Comparison of ENCODE assay signal across 18 cellular contexts in the genomic region with DNA sequence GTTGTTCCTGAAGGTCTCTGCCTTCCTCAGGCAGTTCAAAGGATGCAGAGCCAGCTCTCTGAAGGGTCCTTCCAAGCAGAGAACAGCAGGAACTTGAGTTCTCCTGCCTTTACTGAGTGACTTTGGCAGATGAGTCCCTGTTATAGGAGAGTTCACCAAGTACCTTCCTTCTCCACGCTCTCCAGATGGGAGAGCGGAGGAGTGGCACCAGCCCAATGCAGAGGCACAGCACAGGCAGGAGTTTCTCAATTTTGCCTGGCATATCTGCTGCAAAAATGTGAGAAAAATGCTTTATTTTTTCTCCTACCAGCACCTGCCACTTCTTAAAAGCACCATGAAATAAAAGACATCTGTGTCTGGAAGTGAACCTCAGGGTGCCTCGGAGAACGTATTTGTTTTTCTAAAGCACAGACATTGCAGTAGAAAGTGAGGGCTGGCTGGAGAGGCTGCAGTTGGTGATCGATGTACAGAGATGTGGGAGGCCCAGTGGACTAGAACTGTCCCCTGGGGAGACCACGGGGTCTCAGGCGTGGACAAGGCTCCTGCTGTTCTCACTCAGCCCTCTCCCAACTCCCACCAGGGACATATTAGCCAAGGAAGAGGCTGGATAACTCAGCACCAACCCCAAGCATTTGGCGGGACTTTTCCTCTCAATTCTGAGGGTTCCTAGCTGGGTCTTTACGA.
DNase-seq lines count a peak whose midpoint lies in the region; ATAC-seq and TF ChIP-seq lines count a peak whose summit lies in the region.
"Had no signal": no experiment of that assay in that cellular context is flagged by ENCODE, and none has a peak within 500 bp of the region (broad histone marks: within the 10 kb centered on the region; RNA-seq: fewer than 3 reads in every experiment).

No MANE protein-coding gene starts in this region.

- H3K9ac ChIP-seq in H9 (ENCODE audit: extremely low read depth, insufficient read length, low read length) (no peak overlapping the region), endodermal cell (ENCODE audit: extremely low read depth, low read length, poor library complexity, severe bottlenecking) (no peak overlapping the region), neural progenitor cell (no peak overlapping the region)

- H3T11ph ChIP-seq in H9 (ENCODE audit: low read length) = no peak overlapping the region

- no peak overlapping the region for H3K4me3 ChIP-seq in endodermal cell (ENCODE audit: low read length)
- no peak overlapping the region for H3K4me3 ChIP-seq in neural progenitor cell

- TF ChIP-seq CTCF in H9 (conservative IDR thresholded peaks at IDR 0.05) (no peak), endodermal cell (conservative IDR thresholded peaks at IDR 0.05) (no peak), neural progenitor cell (IDR thresholded peaks at IDR 0.05) (no peak), RWPE1 (conservative IDR thresholded peaks at IDR 0.05; ENCODE audit: low read depth) (no peak)

- H3K23me2 ChIP-seq in H9 (ENCODE audit: insufficient read length, low read depth, low read length, poor library complexity, severe bottlenecking) = no peaks in the 10 kb centered on the region

- WGBS in H9 (ENCODE audit: extremely low coverage, insufficient read length, low lambda C conversion rate) = no CpG with 5 or more reads among the region's 9 CpGs
- WGBS in endodermal cell (ENCODE audit: insufficient coverage in 1 of 2, insufficient read length in 1 of 2), 2 experiments = 84 to 85% methylated on average over 8 to 9 of the region's 9 CpGs

- H3K36me3 Mint-ChIP-seq in H9 (ENCODE audit: insufficient read depth in 1 of 3, low read depth in 3 of 3) (peaks cover 6 to 18% (median 9%) of the 10 kb centered on the region in 3 experiments; a peak in 5 of 7 replicates), endodermal cell (ENCODE audit: low read depth) (peaks cover 7% of the 10 kb centered on the region), neural progenitor cell (no peaks in the 10 kb centered on the region)
- H3K36me3 Mint-ChIP-seq in activated T-cell treated with anti-CD3 and anti-CD28 coated beads, Interleukin-2, amount 50 U/mL, for 4 hours (ENCODE audit: insufficient read depth) = no peaks in the 10 kb centered on the region
- H3K36me3 Mint-ChIP-seq: CD14-positive monocyte had no signal

- H3K9me3 Mint-ChIP-seq in H9 (peaks cover 5 to 14% of the 10 kb centered on the region in 2 experiments; a peak in 4 of 5 replicates), endodermal cell (peaks cover 28% of the 10 kb centered on the region), neural progenitor cell (peaks cover 3% of the 10 kb centered on the region)
- no peaks in the 10 kb centered on the region for H3K9me3 Mint-ChIP-seq in activated T-cell treated with anti-CD3 and anti-CD28 coated beads, Interleukin-2, amount 50 U/mL, for 4 hours
- H3K9me3 Mint-ChIP-seq: CD8-positive, alpha-beta T cell had no signal

- no peak for ATAC-seq in activated T-cell treated with anti-CD3 and anti-CD28 coated beads, Interleukin-2, amount 50 U/mL, for 4 hours
- ATAC-seq: CD8-positive, alpha-beta T cell; HCT116 had no signal

- H3K4ac ChIP-seq in H9 (ENCODE audit: low read depth, low read length) = no peak overlapping the region

- H3K4me1 Mint-ChIP-seq in H9 (peaks cover 24 to 30% of the 10 kb centered on the region in 2 experiments), endodermal cell (peaks cover 5% of the 10 kb centered on the region), neural progenitor cell (peaks cover 36% of the 10 kb centered on the region)
- no peaks in the 10 kb centered on the region for H3K4me1 Mint-ChIP-seq in activated T-cell treated with anti-CD3 and anti-CD28 coated beads, Interleukin-2, amount 50 U/mL, for 4 hours (ENCODE audit: low read depth)
- H3K4me1 Mint-ChIP-seq: CD14-positive monocyte had no signal

- H3K9me3 ChIP-seq in H9 (ENCODE audit: control insufficient read depth, low read depth, low read length) = no peaks in the 10 kb centered on the region
- H3K9me3 ChIP-seq in endodermal cell (ENCODE audit: control insufficient read depth, low read length) = no peaks in the 10 kb centered on the region
- H3K9me3 ChIP-seq in neural progenitor cell (ENCODE audit: low read depth) = no peaks in the 10 kb centered on the region
- H3K9me3 ChIP-seq: BE2C had no signal

- H2AK5ac ChIP-seq in H9 (ENCODE audit: insufficient read length, low read length) = no peak overlapping the region

- H3K56ac ChIP-seq in H9 (ENCODE audit: insufficient read length, low read depth, low read length) = no peak overlapping the region

- H3K27ac ChIP-seq in H9 (ENCODE audit: insufficient read length, low read depth, low read length) (no peak overlapping the region), endodermal cell (ENCODE audit: low read depth, low read length) (peak overlapping the region; percentile 11), neural progenitor cell (no peak overlapping the region), RWPE1 (no peak overlapping the region)
- H3K27ac ChIP-seq: HL-60 had no signal

- CTCF ChIA-PET in RWPE1 (lab: Yijun Ruan, JAX) (no interaction called here), HEK293T (lab: Yijun Ruan, JAX) (interaction anchor here (1.0 kb wide), 1 partner anchor 13 kb away, joined by 4 read pairs; no protein-coding TSS in a partner anchor)

- H4K91ac ChIP-seq in H9 (ENCODE audit: insufficient read length, low read depth, low read length) = no peak overlapping the region

- no peak overlapping the region for H2BK15ac ChIP-seq in H9 (ENCODE audit: low read depth, low read length)

- peaks cover 26% of the 10 kb centered on the region for H3F3A ChIP-seq in neural progenitor cell (ENCODE audit: low read depth)

- no peaks in the 10 kb centered on the region for H4K20me1 ChIP-seq in H9 (ENCODE audit: control insufficient read depth, insufficient read depth, insufficient read length)
- no peaks in the 10 kb centered on the region for H4K20me1 ChIP-seq in neural progenitor cell (ENCODE audit: low read depth)

- H2BK20ac ChIP-seq in H9 (ENCODE audit: low read depth, low read length, poor library complexity, severe bottlenecking) = no peak overlapping the region

- H3K23ac ChIP-seq in H9 (ENCODE audit: insufficient read length, low read depth, low read length) = no peak overlapping the region

- H2BK12ac ChIP-seq in H9 (ENCODE audit: insufficient read length, low read depth, low read length) = no peak overlapping the region

- H3K27me3 Mint-ChIP-seq in H9 (ENCODE audit: low read depth) (peaks cover 24% of the 10 kb centered on the region), endodermal cell (ENCODE audit: insufficient read depth) (no peaks in the 10 kb centered on the region), neural progenitor cell (ENCODE audit: insufficient read depth, low read depth) (peaks cover 15% of the 10 kb centered on the region)
- peaks cover 7% of the 10 kb centered on the region for H3K27me3 Mint-ChIP-seq in activated T-cell treated with anti-CD3 and anti-CD28 coated beads, Interleukin-2, amount 50 U/mL, for 4 hours (ENCODE audit: low read depth)

- no peaks in the 10 kb centered on the region for H3K79me1 ChIP-seq in H9 (ENCODE audit: insufficient read depth, low read depth, low read length, poor library complexity, severe bottlenecking)

- DNase-seq in Ammon's horn (ENCODE audit: low spot score) (peak; percentile 62), H9 (peak; percentile 20), endodermal cell (peak; percentile 28), neural progenitor cell (ENCODE audit: low spot score) (no peak), RWPE1 (ENCODE audit: low spot score) (no peak), epidermal melanocyte (ENCODE audit: insufficient read length, low spot score) (no peak), HEK293T (ENCODE audit: extremely low spot score) (no peak)
- no peak for DNase-seq in activated T-cell treated with anti-CD3 and anti-CD28 coated beads, Interleukin-2, amount 50 U/mL, for 4 hours
- DNase-seq: ACHN, BE2C, COR-L47, DMS153, DND-41, GDM1 had no signal

- H3K79me2 ChIP-seq in H9 (ENCODE audit: insufficient read depth, low read length) (no peaks in the 10 kb centered on the region), neural progenitor cell (ENCODE audit: low read depth) (no peaks in the 10 kb centered on the region)

- H3K27ac Mint-ChIP-seq in H9 = no peak overlapping the region; a peak in 2 of 7 replicates
- H3K27ac Mint-ChIP-seq in endodermal cell = no peak overlapping the region
- H3K27ac Mint-ChIP-seq in neural progenitor cell = peak overlapping the region; percentile 58
- H3K27ac Mint-ChIP-seq: CD14-positive monocyte; CD8-positive, alpha-beta T cell had no signal

- H2BK5ac ChIP-seq in H9 (ENCODE audit: insufficient read length, low read length) = no peak overlapping the region

- H4K8ac ChIP-seq in H9 (replicated peaks; ENCODE audit: insufficient read length, low read depth, low read length) = no peak overlapping the region

- no peaks in the 10 kb centered on the region; the same call in 1 of the 2 replicates for H3K4me1 ChIP-seq in H9 (ENCODE audit: insufficient read depth, low read length)
- H3K4me1 ChIP-seq in endodermal cell (ENCODE audit: control insufficient read depth, insufficient read depth, low read length) = no peaks in the 10 kb centered on the region
- peaks cover 23% of the 10 kb centered on the region for H3K4me1 ChIP-seq in neural progenitor cell
- H3K4me1 ChIP-seq: BE2C had no signal

- no peak overlapping the region for H3K14ac ChIP-seq in H9 (ENCODE audit: insufficient read depth, low read length)

- POLR2A ChIA-PET in RWPE1 (lab: Yijun Ruan, JAX; ENCODE audit: low non-redundant PET) (no interaction called here), HEK293T (lab: Yijun Ruan, JAX) (no interaction called here)

- H2AFZ ChIP-seq in H9 (ENCODE audit: low read length) (no peak overlapping the region), neural progenitor cell (replicated peaks) (peak overlapping the region; percentile 56)

- H2BK120ac ChIP-seq in H9 (ENCODE audit: low read depth, low read length, poor library complexity, severe bottlenecking) = no peak overlapping the region

- H3K36me3 ChIP-seq in endodermal cell (ENCODE audit: control insufficient read depth, insufficient read depth, low read length) (no peaks in the 10 kb centered on the region), neural progenitor cell (no peaks in the 10 kb centered on the region)
- H3K36me3 ChIP-seq: BE2C had no signal

- no peak overlapping the region for H3K18ac ChIP-seq in H9 (ENCODE audit: insufficient read length, low read depth, low read length)

- H3K4me3 Mint-ChIP-seq in H9 (no peak overlapping the region), endodermal cell (no peak overlapping the region), neural progenitor cell (no peak overlapping the region)
- H3K4me3 Mint-ChIP-seq in activated T-cell treated with anti-CD3 and anti-CD28 coated beads, Interleukin-2, amount 50 U/mL, for 4 hours = no peak overlapping the region
- H3K4me3 Mint-ChIP-seq: CD14-positive monocyte; CD8-positive, alpha-beta T cell had no signal

- H3K27me3 ChIP-seq in H9 (ENCODE audit: insufficient read depth, low read length) = no peaks in the 10 kb centered on the region
- no peaks in the 10 kb centered on the region for H3K27me3 ChIP-seq in endodermal cell (ENCODE audit: control insufficient read depth, insufficient read depth, low read length, poor library complexity, severe bottlenecking)
- peaks cover 12% of the 10 kb centered on the region for H3K27me3 ChIP-seq in neural progenitor cell
- H3K27me3 ChIP-seq: BE2C had no signal

- H4K5ac ChIP-seq in H9 (ENCODE audit: insufficient read length, low read depth, low read length) = no peak overlapping the region

- no peak overlapping the region for H3K4me2 ChIP-seq in H9 (ENCODE audit: insufficient read depth, insufficient read length, low read length)
- H3K4me2 ChIP-seq in neural progenitor cell = peak overlapping the region; percentile 21

Comparison
In these comparisons a context has a peak if more than half of its experiments do, and no peak if none do; other contexts are left out.
1. DNase-seq: peak in Ammon's horn (single experiment), H9 (single experiment) and endodermal cell (single experiment); none in neural progenitor cell (single experiment), activated T-cell treated with anti-CD3 and anti-CD28 coated beads, Interleukin-2, amount 50 U/mL, for 4 hours (single experiment), RWPE1 (single experiment), epidermal melanocyte (single experiment) and HEK293T (single experiment).